ENCODE assay signal across 9 cellular contexts in the genomic region with DNA sequence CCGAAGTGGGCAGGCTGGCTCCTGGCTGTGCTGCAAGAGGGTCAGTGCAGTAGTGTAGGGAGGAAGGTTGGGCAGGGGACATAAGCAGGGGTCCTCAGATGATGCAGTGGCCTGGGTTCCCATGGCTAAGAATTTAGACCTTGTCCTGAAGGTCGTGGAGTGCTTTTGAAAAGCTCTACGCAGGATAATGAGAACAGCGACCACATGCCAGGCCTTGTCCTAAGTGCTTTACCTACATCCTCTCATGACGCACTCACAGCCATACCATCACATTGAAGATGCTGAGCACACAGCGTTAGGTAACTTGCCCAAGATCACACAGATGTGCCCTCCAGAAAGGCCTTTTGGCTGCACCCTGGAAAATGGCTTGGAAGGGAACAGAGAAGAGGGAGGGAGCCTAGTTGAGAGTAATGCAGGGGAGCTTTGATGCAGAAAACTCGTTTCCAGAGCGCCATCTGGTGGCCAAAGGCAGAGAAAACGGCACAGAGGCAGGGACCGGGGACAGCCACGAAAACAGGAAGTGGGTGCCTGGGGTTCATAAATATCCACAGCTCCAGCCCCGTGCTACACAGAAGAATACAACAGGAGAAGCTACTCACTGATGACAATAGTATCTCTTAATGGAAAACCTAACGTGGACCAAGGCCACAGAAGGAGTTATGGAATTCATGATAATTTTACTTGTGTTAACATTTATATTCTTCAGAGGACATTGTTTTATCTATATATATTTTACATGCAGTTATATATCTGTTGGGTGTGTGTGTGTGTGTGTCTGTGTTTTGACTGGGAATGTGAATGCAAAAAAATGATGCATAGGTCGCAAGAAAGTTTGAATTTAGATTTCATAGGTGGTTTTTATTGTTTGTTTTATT. TPM values are rescaled to one million over a fixed set of nuclear protein-coding genes. Genes with fewer than 3 reads are reported as not detected.
A peak's percentile ranks its signal among the peaks of the same experiment; 100 is the strongest.
DNase-seq lines count a peak whose midpoint lies in the region; ATAC-seq and TF ChIP-seq lines count a peak whose summit lies in the region.
"Had no signal": no experiment of that assay in that cellular context is flagged by ENCODE, and none has a peak within 500 bp of the region (broad histone marks: within the 10 kb centered on the region; RNA-seq: fewer than 3 reads in every experiment).

No MANE protein-coding gene starts in this region.

- peak overlapping the region; percentile 65 for H3K4me2 ChIP-seq in OCI-LY3 (ENCODE audit: low read length)

- peak overlapping the region; percentile 78 for H3K4me3 Mint-ChIP-seq in natural killer cell

- peak overlapping the region; percentile 51 for H3K4me3 ChIP-seq in OCI-LY3 (ENCODE audit: low read length)
- no peak overlapping the region for H3K4me3 ChIP-seq in epithelial cell of esophagus (ENCODE audit: low read length)
- H3K4me3 ChIP-seq: skin epidermis had no signal

- H4K20me1 ChIP-seq in OCI-LY3 (ENCODE audit: insufficient read depth, low read length) = no peaks in the 10 kb centered on the region

- DNase-seq in DMS53 (lab: John Stamatoyannopoulos, UW) (peak; percentile 92), HUDEP-2 (lab: John Stamatoyannopoulos, UW; ENCODE audit: unreplicated experiment in 76 of 76) (peak in 75 of 76 experiments; percentile 10 to 90 (median 78)), epithelial cell of esophagus (ENCODE audit: low read depth) (peak; percentile 78), natural killer cell (peak; percentile 86)
- DNase-seq in activated CD8-positive, alpha-beta memory T cell treated with anti-CD3 and anti-CD28 coated beads, Interleukin-2, amount 50 U/mL, for 24 hours (ENCODE audit: extremely low read depth) = peak; percentile 73
- peak; percentile 74 to 94 (median 84) for DNase-seq in stimulated activated naive CD4-positive, alpha-beta T cell (lab: John Stamatoyannopoulos, UW)

- peak overlapping the region; percentile 17; the same call in 1 of the 2 replicates for H3K9ac ChIP-seq in OCI-LY3 (ENCODE audit: low read length)

- no peaks in the 10 kb centered on the region for H3K27me3 ChIP-seq in OCI-LY3 (ENCODE audit: low read depth, low read length)

- peaks cover 43 to 44% of the 10 kb centered on the region in 2 donors for H3K4me1 Mint-ChIP-seq in natural killer cell

- ATAC-seq in GM21526 (IDR thresholded peaks at IDR 0.05; ENCODE audit: low FRiP score, unreplicated experiment) (peak; percentile 91), natural killer cell (peak; percentile 93 to 94 (median 94))

- H3K9me3 Mint-ChIP-seq in natural killer cell = no peaks in the 10 kb centered on the region

- H2AFZ ChIP-seq in OCI-LY3 (ENCODE audit: low read depth, low read length) = peak overlapping the region; percentile 68

- H3K36me3 Mint-ChIP-seq in natural killer cell = no peaks in the 10 kb centered on the region

- peak overlapping the region; percentile 77 to 86 for H3K27ac Mint-ChIP-seq in natural killer cell

- intact Hi-C loops in natural killer cell (cut with micrococcal nuclease) = loop anchor here (1.0 to 10.0 kb wide), 4 partner anchors 37 to 268 kb away; a partner anchor contains a TSS

- H3K9me3 ChIP-seq in OCI-LY3 (ENCODE audit: insufficient read depth, low read length) = no peaks in the 10 kb centered on the region

- peak; percentile 78 for TF ChIP-seq CTCF in OCI-LY3 (IDR thresholded peaks at IDR 0.05; ENCODE audit: low read depth, low read length)
- TF ChIP-seq CTCF in epithelial cell of esophagus (IDR thresholded peaks at IDR 0.05; ENCODE audit: insufficient read depth, low read depth, low read length, missing control alignments) = peak; percentile 91
- TF ChIP-seq CTCF in natural killer cell (IDR thresholded peaks at IDR 0.05) = peak; percentile 76

- no peaks in the 10 kb centered on the region for H3K79me2 ChIP-seq in OCI-LY3 (ENCODE audit: low read length)

- H3K27me3 Mint-ChIP-seq in natural killer cell (ENCODE audit: low read depth in 2 of 2) = no peaks in the 10 kb centered on the region

- no peaks in the 10 kb centered on the region for H3K36me3 ChIP-seq in OCI-LY3 (replicated peaks; ENCODE audit: low read depth, low read length)

- H3K4me1 ChIP-seq in OCI-LY3 (ENCODE audit: low read length) = peaks cover 10% of the 10 kb centered on the region

- H3K27ac ChIP-seq in OCI-LY3 (ENCODE audit: low read length) = no peak overlapping the region

RNA-seq across cellular contexts. Expression of a gene that starts 2.7 kb away (rescaled TPM):
- under 1 TPM in 1 of 3 donors, not detected in 2; 0.05 TPM for total RNA-seq in natural killer cell

RNA-seq across cellular contexts. Expression of a gene that starts 8.2 kb away (rescaled TPM):
- 10 to 100 TPM; 20.6 to 29.2 (median 21.3) TPM for total RNA-seq in natural killer cell

RNA-seq across cellular contexts. Expression of a gene that starts 37.0 kb away (rescaled TPM):
- 100 to 1,000 TPM; 106 to 125 (median 115) TPM for total RNA-seq in natural killer cell

RNA-seq across cellular contexts. Expression of a gene that starts 52.1 kb away (rescaled TPM):
- total RNA-seq in natural killer cell = 10 to 100 TPM; 10.7 to 12.0 (median 11.2) TPM
